14 cellular contexts compared by ENCODE assay signal in the genomic region with DNA sequence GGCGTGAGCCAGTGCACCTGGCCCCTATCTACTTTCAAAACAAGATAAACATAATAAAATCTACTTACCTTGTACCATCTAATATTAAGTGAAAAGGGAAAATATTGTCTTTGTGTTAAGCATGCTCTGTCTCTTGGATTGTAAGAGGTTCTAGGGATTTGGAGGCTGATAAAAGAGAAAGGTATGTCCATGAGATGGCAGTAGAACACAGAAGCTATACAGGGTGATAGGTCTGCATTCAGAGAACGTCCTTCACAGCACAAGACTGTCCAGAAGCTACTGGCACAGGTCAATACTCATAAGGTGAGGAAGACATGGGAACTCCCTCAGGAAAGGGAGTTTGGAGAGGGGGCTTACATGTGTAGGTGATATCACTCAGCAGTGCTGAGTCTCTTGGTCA.
DNase-seq lines count a peak whose midpoint lies in the region; ATAC-seq and TF ChIP-seq lines count a peak whose summit lies in the region.
"Had no signal": no experiment of that assay in that cellular context is flagged by ENCODE, and none has a peak within 500 bp of the region (broad histone marks: within the 10 kb centered on the region; RNA-seq: fewer than 3 reads in every experiment).

No MANE protein-coding gene starts in this region.

- intact Hi-C loops in PC-3 (cut with micrococcal nuclease): no loop called here

- H3K27ac ChIP-seq in 22Rv1 (no peak overlapping the region), GM23338 (ENCODE audit: low read depth) (no peak overlapping the region), PC-3 (ENCODE audit: low read length) (no peak overlapping the region)

- no peaks in the 10 kb centered on the region for H3F3A ChIP-seq in GM23338 (replicated peaks; ENCODE audit: low read depth)
- no peaks in the 10 kb centered on the region for H3F3A ChIP-seq in PC-3 (ENCODE audit: low read length, unreplicated experiment)

- TF ChIP-seq CTCF in 22Rv1 (IDR thresholded peaks at IDR 0.05) (peak; percentile 17; the same call in 1 of the 2 replicates), GM23338 (conservative IDR thresholded peaks at IDR 0.05; ENCODE audit: low read depth in 2 of 2) (peak; percentile 52 to 71), PC-3 (conservative IDR thresholded peaks at IDR 0.05; ENCODE audit: low read depth, low read length) (peak; percentile 25; the same call in 1 of the 2 replicates), fibroblast of mammary gland (conservative IDR thresholded peaks at IDR 0.05; ENCODE audit: control insufficient read depth, insufficient read depth, low read depth, low read length) (no peak)

- POLR2A ChIA-PET in PC-3 (lab: Charles Lee; ENCODE audit: unreplicated experiment): no interaction called here

- H3K79me2 ChIP-seq in GM23338 (replicated peaks; ENCODE audit: insufficient read depth) (no peaks in the 10 kb centered on the region), PC-3 (ENCODE audit: low read length) (no peaks in the 10 kb centered on the region)

- no peaks in the 10 kb centered on the region for H3K36me3 Mint-ChIP-seq in GM23338 (ENCODE audit: low read depth)
- H3K36me3 Mint-ChIP-seq: activated naive CD4-positive, alpha-beta T cell treated with anti-CD3 and anti-CD28 coated beads, Interleukin-2, amount 50 U/mL, for 24 hours; stimulated activated memory B cell treated with anti-CD40 and anti-IgM and Interleukin-4, amounts not matched to agents 10 μg/mL and 1 μg/mL and 100 μg/mL, for 72 hours had no signal

- peaks cover 3% of the 10 kb centered on the region; the same call in 1 of the 3 replicates for H3K4me1 Mint-ChIP-seq in GM23338
- H3K4me1 Mint-ChIP-seq: activated naive CD4-positive, alpha-beta T cell treated with anti-CD3 and anti-CD28 coated beads, Interleukin-2, amount 50 U/mL, for 24 hours; stimulated activated memory B cell treated with anti-CD40 and anti-IgM and Interleukin-4, amounts not matched to agents 10 μg/mL and 1 μg/mL and 100 μg/mL, for 72 hours had no signal

- H3K27me3 ChIP-seq in GM23338 (ENCODE audit: insufficient read depth) (no peaks in the 10 kb centered on the region), PC-3 (ENCODE audit: low read length) (no peaks in the 10 kb centered on the region)

- H3K4me3 ChIP-seq in GM23338: no peak overlapping the region
- H3K4me3 ChIP-seq in PC-3 (ENCODE audit: low read length): no peak overlapping the region
- H3K4me3 ChIP-seq in fibroblast of mammary gland (ENCODE audit: control insufficient read depth, low read depth, low read length): no peak overlapping the region

- no peaks in the 10 kb centered on the region for H3K9me3 Mint-ChIP-seq in GM23338
- H3K9me3 Mint-ChIP-seq: activated naive CD4-positive, alpha-beta T cell treated with anti-CD3 and anti-CD28 coated beads, Interleukin-2, amount 50 U/mL, for 24 hours; stimulated activated memory B cell treated with anti-CD40 and anti-IgM and Interleukin-4, amounts not matched to agents 10 μg/mL and 1 μg/mL and 100 μg/mL, for 72 hours had no signal

- DNase-seq in GM23338 (ENCODE audit: low spot score): peak; percentile 52
- peak; percentile 19 for DNase-seq in PC-3
- DNase-seq in fibroblast of mammary gland (ENCODE audit: low read depth): peak; percentile 3
- no peak for DNase-seq in DMS153 (lab: John Stamatoyannopoulos, UW)
- DNase-seq in amygdala (lab: John Stamatoyannopoulos, UW): no peak
- DNase-seq: HCEC 1CT; NCI-H1417 treated with DMSO at 0.1 percent for 48 hours; NCI-H524; stimulated activated CD4-positive, alpha-beta T cell treated with anti-CD3 and anti-CD28 coated beads, Interleukin-4, amount 100 ng/mL, for 24 hours had no signal

- H3K9me2 ChIP-seq in GM23338 (ENCODE audit: insufficient read depth) (no peaks in the 10 kb centered on the region), PC-3 (replicated peaks; ENCODE audit: low read length) (no peaks in the 10 kb centered on the region)

- H3K9ac ChIP-seq in PC-3 (ENCODE audit: low read length): no peak overlapping the region

- H3K36me3 ChIP-seq in GM23338 (ENCODE audit: insufficient read depth) (no peaks in the 10 kb centered on the region), PC-3 (ENCODE audit: low read depth, low read length) (no peaks in the 10 kb centered on the region)

- no peak overlapping the region for H3K4me2 ChIP-seq in GM23338
- no peak overlapping the region for H3K4me2 ChIP-seq in PC-3 (ENCODE audit: low read length)

- H3K4me3 Mint-ChIP-seq in GM23338: no peak overlapping the region
- H3K4me3 Mint-ChIP-seq: activated naive CD4-positive, alpha-beta T cell treated with anti-CD3 and anti-CD28 coated beads, Interleukin-2, amount 50 U/mL, for 24 hours; stimulated activated memory B cell treated with anti-CD40 and anti-IgM and Interleukin-4, amounts not matched to agents 10 μg/mL and 1 μg/mL and 100 μg/mL, for 72 hours had no signal

- peak overlapping the region; percentile 36; the same call in 1 of the 2 replicates for H3K27ac Mint-ChIP-seq in GM23338
- H3K27ac Mint-ChIP-seq: activated naive CD4-positive, alpha-beta T cell treated with anti-CD3 and anti-CD28 coated beads, Interleukin-2, amount 50 U/mL, for 24 hours; stimulated activated memory B cell treated with anti-CD40 and anti-IgM and Interleukin-4, amounts not matched to agents 10 μg/mL and 1 μg/mL and 100 μg/mL, for 72 hours had no signal

- CTCF ChIA-PET in PC-3 (lab: Charles Lee): no interaction called here

- H2AFZ ChIP-seq in GM23338 (no peak overlapping the region), PC-3 (ENCODE audit: low read length) (no peak overlapping the region)

- H4K20me1 ChIP-seq in GM23338 (replicated peaks; ENCODE audit: insufficient read depth) (no peaks in the 10 kb centered on the region), PC-3 (ENCODE audit: low read length) (no peaks in the 10 kb centered on the region)

- H3K4me1 ChIP-seq in GM23338 (ENCODE audit: insufficient read depth) (no peaks in the 10 kb centered on the region), PC-3 (ENCODE audit: insufficient read depth, low read length) (no peaks in the 10 kb centered on the region)

- ATAC-seq in GM23338: peak; percentile 84
- no peak for ATAC-seq in PC-3
- no peak for ATAC-seq in GM19452 (IDR thresholded peaks at IDR 0.05; ENCODE audit: unreplicated experiment)
- no peak for ATAC-seq in HG02970 (IDR thresholded peaks at IDR 0.05; ENCODE audit: low FRiP score, unreplicated experiment)
- ATAC-seq: stimulated activated memory B cell treated with anti-CD40 and anti-IgM and Interleukin-4, amounts not matched to agents 10 μg/mL and 1 μg/mL and 100 μg/mL, for 72 hours had no signal

- H3K9me3 ChIP-seq in PC-3 (ENCODE audit: low read length): no peaks in the 10 kb centered on the region

- BruUV-seq in PC-3 (replicated peaks; lab: Mats Ljungman, UMichigan): no TSS peak

- peaks cover 2% of the 10 kb centered on the region for H3K27me3 Mint-ChIP-seq in GM23338 (ENCODE audit: insufficient read depth, low read depth, poor library complexity)
- H3K27me3 Mint-ChIP-seq: activated naive CD4-positive, alpha-beta T cell treated with anti-CD3 and anti-CD28 coated beads, Interleukin-2, amount 50 U/mL, for 24 hours; stimulated activated memory B cell treated with anti-CD40 and anti-IgM and Interleukin-4, amounts not matched to agents 10 μg/mL and 1 μg/mL and 100 μg/mL, for 72 hours had no signal

TF ChIP-seq in GM23338, 12 proteins besides CTCF, POLR2A, EP300 and RAD21 (continues in another document):
- no peak for TF ChIP-seq STAT1 (IDR thresholded peaks at IDR 0.05; ENCODE audit: unreplicated experiment)
- no peak for TF ChIP-seq ZNF331 (CRISPR knock-in tag; IDR thresholded peaks at IDR 0.05; ENCODE audit: low read depth)
- TF ChIP-seq EZH2 (IDR thresholded peaks at IDR 0.05; ENCODE audit: low read depth, unreplicated experiment): no peak
- no peak for TF ChIP-seq EZH2phosphoT487 (IDR thresholded peaks at IDR 0.05; ENCODE audit: unreplicated experiment)
- TF ChIP-seq ZNF114 (CRISPR knock-in tag; IDR thresholded peaks at IDR 0.05): no peak
- no peak for TF ChIP-seq JUNB (IDR thresholded peaks at IDR 0.05; ENCODE audit: unreplicated experiment)

Comparison
In these comparisons a context has a peak if more than half of its experiments do, and no peak if none do; other contexts are left out.
1. DNase-seq: peak in GM23338 (single experiment), PC-3 (single experiment) and fibroblast of mammary gland (single experiment); none in DMS153 (single experiment) and amygdala (0 of 56).